10 cellular contexts compared by ENCODE assay signal in genomic region chr6:71478834-71479541, GRCh38.
A peak's percentile ranks its signal among the peaks of the same experiment; 100 is the strongest.
DNase-seq lines count a peak whose midpoint lies in the region; ATAC-seq and TF ChIP-seq lines count a peak whose summit lies in the region.
"Had no signal": no experiment of that assay in that cellular context is flagged by ENCODE, and none has a peak within 500 bp of the region (broad histone marks: within the 10 kb centered on the region; RNA-seq: fewer than 3 reads in every experiment).

No MANE protein-coding gene starts in this region.

- peak overlapping the region; percentile 13; the same call in 1 of the 2 replicates for H3K4me3 ChIP-seq in PC-3 (ENCODE audit: low read length)

- peak overlapping the region; percentile 66 for H3K27ac ChIP-seq in PC-3 (ENCODE audit: low read length)

- POLR2A ChIA-PET in PC-3 (lab: Charles Lee; ENCODE audit: unreplicated experiment), result no interaction called here

- intact Hi-C loops in PC-3 (cut with micrococcal nuclease), result loop anchor here (2.0 kb wide), 1 partner anchor 34 kb away; no protein-coding TSS in a partner anchor

- no peaks in the 10 kb centered on the region for H3K9me2 ChIP-seq in PC-3 (replicated peaks; ENCODE audit: low read length)

- H3K9me3 ChIP-seq in PC-3 (ENCODE audit: low read length), result no peaks in the 10 kb centered on the region

- H3K27me3 ChIP-seq in PC-3 (ENCODE audit: low read length), result no peaks in the 10 kb centered on the region

- H3K36me3 ChIP-seq in PC-3 (ENCODE audit: low read depth, low read length), result no peaks in the 10 kb centered on the region

- BruUV-seq in PC-3 (replicated peaks; lab: Mats Ljungman, UMichigan), result no TSS peak

- no peak overlapping the region; the same call in 1 of the 2 replicates for H2AFZ ChIP-seq in PC-3 (ENCODE audit: low read length)

- peak; percentile 83 for ATAC-seq in PC-3
- ATAC-seq in HG02571 (IDR thresholded peaks at IDR 0.05; ENCODE audit: unreplicated experiment), result no peak

- H3K79me2 ChIP-seq in PC-3 (ENCODE audit: low read length), result no peaks in the 10 kb centered on the region

- peak; percentile 29 for DNase-seq in AG08396 (ENCODE audit: low spot score)
- DNase-seq in PC-3, result peak; percentile 79
- peak; percentile 41 for DNase-seq in epidermal melanocyte (ENCODE audit: insufficient read length, low spot score)
- peak; percentile 88 for DNase-seq in myocyte (ENCODE audit: low read depth)
- DNase-seq in DMS114 treated with DMSO at 0.1 percent for 48 hours (lab: John Stamatoyannopoulos, UW; ENCODE audit: unreplicated experiment), result no peak
- no peak for DNase-seq in GF-D8 (lab: John Stamatoyannopoulos, UW)
- no peak for DNase-seq in NCI-H1436 treated with DMSO at 0.1 percent for 48 hours (lab: John Stamatoyannopoulos, UW)
- DNase-seq: activated CD4-positive, alpha-beta T cell treated with anti-CD3 and anti-CD28 coated beads for 4 hours; naive B cell had no signal

- H3F3A ChIP-seq in PC-3 (ENCODE audit: low read length, unreplicated experiment), result peaks cover 3% of the 10 kb centered on the region

- H3K4me2 ChIP-seq in PC-3 (ENCODE audit: low read length), result peak overlapping the region; percentile 67

- TF ChIP-seq CTCF in PC-3 (conservative IDR thresholded peaks at IDR 0.05; ENCODE audit: low read depth, low read length), result no peak

- CTCF ChIA-PET in PC-3 (lab: Charles Lee), result no interaction called here

- H3K9ac ChIP-seq in PC-3 (ENCODE audit: low read length), result no peak overlapping the region

- H3K4me1 ChIP-seq in PC-3 (ENCODE audit: insufficient read depth, low read length), result peaks cover 25% of the 10 kb centered on the region

- H4K20me1 ChIP-seq in PC-3 (ENCODE audit: low read length), result no peaks in the 10 kb centered on the region

Comparison
In these comparisons a context has a peak if more than half of its experiments do, and no peak if none do; other contexts are left out.
1. DNase-seq: peak in AG08396 (single experiment), PC-3 (single experiment), epidermal melanocyte (single experiment) and myocyte (single experiment); none in DMS114 treated with DMSO at 0.1 percent for 48 hours (single experiment), GF-D8 (single experiment) and NCI-H1436 treated with DMSO at 0.1 percent for 48 hours (single experiment).